ENCODE assay signal across 1 cellular context in genomic region chr12:24948816-24949722, GRCh38.
A peak's percentile ranks its signal among the peaks of the same experiment; 100 is the strongest.
TF ChIP-seq lines count a peak whose summit lies in the region.

Gene BCAT1, minus strand, starts transcription at chr12:24949101. Its CDS starts 169 bp downstream, at chr12:24948932.

TF ChIP-seq in HepG2, 621 proteins besides CTCF, POLR2A, EP300 and RAD21 (continued from another document and continues in another):
- no peak for TF ChIP-seq ZNF503 (CRISPR knock-in tag; IDR thresholded peaks at IDR 0.05)
- peak; percentile 23 for TF ChIP-seq IKZF4 (CRISPR knock-in tag; IDR thresholded peaks at IDR 0.05; ENCODE audit: borderline replicate concordance, low read depth, not compliant biosample characterization)
- 0 out of 2 replicates have a peak, but pooled peaks have one; percentile 3 for TF ChIP-seq HNF4A (CRISPR knock-in tag; IDR thresholded peaks at IDR 0.05)
- TF ChIP-seq XRCC5 (optimal IDR thresholded peaks at IDR 0.05; ENCODE audit: low read length): peak; percentile 57
- 0 out of 2 replicates have a peak, but pooled peaks have one; percentile 40 for TF ChIP-seq MYPOP (CRISPR knock-in tag; IDR thresholded peaks at IDR 0.05)
- peak; percentile 84 for TF ChIP-seq SAP130 (CRISPR knock-in tag; IDR thresholded peaks at IDR 0.05; ENCODE audit: low read depth)
- no peak for TF ChIP-seq ZNF143 (CRISPR knock-in tag; IDR thresholded peaks at IDR 0.05)
- TF ChIP-seq ZNF720 (CRISPR knock-in tag; IDR thresholded peaks at IDR 0.05): no peak
- TF ChIP-seq TFAP4 (IDR thresholded peaks at IDR 0.05; ENCODE audit: borderline replicate concordance, low read depth): no peak
- no peak for TF ChIP-seq ZNF660 (CRISPR knock-in tag; IDR thresholded peaks at IDR 0.05; ENCODE audit: borderline replicate concordance, low read depth)
- TF ChIP-seq SNAI1 (CRISPR knock-in tag; IDR thresholded peaks at IDR 0.05; ENCODE audit: borderline replicate concordance): no peak
- 0 out of 2 replicates have a peak, but pooled peaks have one; percentile 57 for TF ChIP-seq CHCHD3 (CRISPR knock-in tag; IDR thresholded peaks at IDR 0.05)
- TF ChIP-seq RERE (CRISPR knock-in tag; IDR thresholded peaks at IDR 0.05; ENCODE audit: low read depth): no peak
- peak; percentile 72; the same call in 1 of the 2 replicates for TF ChIP-seq KDM5B (CRISPR knock-in tag; IDR thresholded peaks at IDR 0.05; ENCODE audit: borderline replicate concordance)
- TF ChIP-seq PHF21A (CRISPR knock-in tag; IDR thresholded peaks at IDR 0.05): no peak
- no peak for TF ChIP-seq ZBTB46 (CRISPR knock-in tag; IDR thresholded peaks at IDR 0.05; ENCODE audit: borderline replicate concordance)
- no peak for TF ChIP-seq ISL2 (CRISPR knock-in tag; IDR thresholded peaks at IDR 0.05)
- TF ChIP-seq ZNF607 (CRISPR knock-in tag; IDR thresholded peaks at IDR 0.05; ENCODE audit: borderline replicate concordance): no peak
- peak; percentile 41; the same call in 1 of the 2 replicates for TF ChIP-seq IRF2 (CRISPR knock-in tag; IDR thresholded peaks at IDR 0.05)
- TF ChIP-seq, protein P1, sequence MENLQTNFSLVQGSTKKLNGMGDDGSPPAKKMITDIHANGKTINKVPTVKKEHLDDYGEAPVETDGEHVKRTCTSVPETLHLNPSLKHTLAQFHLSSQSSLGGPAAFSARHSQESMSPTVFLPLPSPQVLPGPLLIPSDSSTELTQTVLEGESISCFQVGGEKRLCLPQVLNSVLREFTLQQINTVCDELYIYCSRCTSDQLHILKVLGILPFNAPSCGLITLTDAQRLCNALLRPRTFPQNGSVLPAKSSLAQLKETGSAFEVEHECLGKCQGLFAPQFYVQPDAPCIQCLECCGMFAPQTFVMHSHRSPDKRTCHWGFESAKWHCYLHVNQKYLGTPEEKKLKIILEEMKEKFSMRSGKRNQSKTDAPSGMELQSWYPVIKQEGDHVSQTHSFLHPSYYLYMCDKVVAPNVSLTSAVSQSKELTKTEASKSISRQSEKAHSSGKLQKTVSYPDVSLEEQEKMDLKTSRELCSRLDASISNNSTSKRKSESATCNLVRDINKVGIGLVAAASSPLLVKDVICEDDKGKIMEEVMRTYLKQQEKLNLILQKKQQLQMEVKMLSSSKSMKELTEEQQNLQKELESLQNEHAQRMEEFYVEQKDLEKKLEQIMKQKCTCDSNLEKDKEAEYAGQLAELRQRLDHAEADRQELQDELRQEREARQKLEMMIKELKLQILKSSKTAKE (CRISPR knock-in tag; IDR thresholded peaks at IDR 0.05; ENCODE audit: borderline replicate concordance): peak; percentile 57; the same call in 1 of the 2 replicates
- TF ChIP-seq, protein P2, sequence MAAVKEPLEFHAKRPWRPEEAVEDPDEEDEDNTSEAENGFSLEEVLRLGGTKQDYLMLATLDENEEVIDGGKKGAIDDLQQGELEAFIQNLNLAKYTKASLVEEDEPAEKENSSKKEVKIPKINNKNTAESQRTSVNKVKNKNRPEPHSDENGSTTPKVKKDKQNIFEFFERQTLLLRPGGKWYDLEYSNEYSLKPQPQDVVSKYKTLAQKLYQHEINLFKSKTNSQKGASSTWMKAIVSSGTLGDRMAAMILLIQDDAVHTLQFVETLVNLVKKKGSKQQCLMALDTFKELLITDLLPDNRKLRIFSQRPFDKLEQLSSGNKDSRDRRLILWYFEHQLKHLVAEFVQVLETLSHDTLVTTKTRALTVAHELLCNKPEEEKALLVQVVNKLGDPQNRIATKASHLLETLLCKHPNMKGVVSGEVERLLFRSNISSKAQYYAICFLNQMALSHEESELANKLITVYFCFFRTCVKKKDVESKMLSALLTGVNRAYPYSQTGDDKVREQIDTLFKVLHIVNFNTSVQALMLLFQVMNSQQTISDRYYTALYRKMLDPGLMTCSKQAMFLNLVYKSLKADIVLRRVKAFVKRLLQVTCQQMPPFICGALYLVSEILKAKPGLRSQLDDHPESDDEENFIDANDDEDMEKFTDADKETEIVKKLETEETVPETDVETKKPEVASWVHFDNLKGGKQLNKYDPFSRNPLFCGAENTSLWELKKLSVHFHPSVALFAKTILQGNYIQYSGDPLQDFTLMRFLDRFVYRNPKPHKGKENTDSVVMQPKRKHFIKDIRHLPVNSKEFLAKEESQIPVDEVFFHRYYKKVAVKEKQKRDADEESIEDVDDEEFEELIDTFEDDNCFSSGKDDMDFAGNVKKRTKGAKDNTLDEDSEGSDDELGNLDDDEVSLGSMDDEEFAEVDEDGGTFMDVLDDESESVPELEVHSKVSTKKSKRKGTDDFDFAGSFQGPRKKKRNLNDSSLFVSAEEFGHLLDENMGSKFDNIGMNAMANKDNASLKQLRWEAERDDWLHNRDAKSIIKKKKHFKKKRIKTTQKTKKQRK (IDR thresholded peaks at IDR 0.05; ENCODE audit: low read length): no peak
- peak; percentile 79; the same call in 1 of the 2 replicates for TF ChIP-seq ZNF292 (CRISPR knock-in tag; IDR thresholded peaks at IDR 0.05; ENCODE audit: borderline replicate concordance, low read depth)
- no peak for TF ChIP-seq CHD4 (IDR thresholded peaks at IDR 0.05; ENCODE audit: borderline replicate concordance, low read length)
- TF ChIP-seq POGZ (CRISPR knock-in tag; IDR thresholded peaks at IDR 0.05): peak; percentile 48; the same call in 1 of the 2 replicates
- TF ChIP-seq HNF4G (IDR thresholded peaks at IDR 0.05; ENCODE audit: borderline replicate concordance, low read depth, low read length): no peak
- TF ChIP-seq HNF4G (CRISPR knock-in tag; IDR thresholded peaks at IDR 0.05; ENCODE audit: borderline replicate concordance, low read depth): no peak
- TF ChIP-seq, protein P3, sequence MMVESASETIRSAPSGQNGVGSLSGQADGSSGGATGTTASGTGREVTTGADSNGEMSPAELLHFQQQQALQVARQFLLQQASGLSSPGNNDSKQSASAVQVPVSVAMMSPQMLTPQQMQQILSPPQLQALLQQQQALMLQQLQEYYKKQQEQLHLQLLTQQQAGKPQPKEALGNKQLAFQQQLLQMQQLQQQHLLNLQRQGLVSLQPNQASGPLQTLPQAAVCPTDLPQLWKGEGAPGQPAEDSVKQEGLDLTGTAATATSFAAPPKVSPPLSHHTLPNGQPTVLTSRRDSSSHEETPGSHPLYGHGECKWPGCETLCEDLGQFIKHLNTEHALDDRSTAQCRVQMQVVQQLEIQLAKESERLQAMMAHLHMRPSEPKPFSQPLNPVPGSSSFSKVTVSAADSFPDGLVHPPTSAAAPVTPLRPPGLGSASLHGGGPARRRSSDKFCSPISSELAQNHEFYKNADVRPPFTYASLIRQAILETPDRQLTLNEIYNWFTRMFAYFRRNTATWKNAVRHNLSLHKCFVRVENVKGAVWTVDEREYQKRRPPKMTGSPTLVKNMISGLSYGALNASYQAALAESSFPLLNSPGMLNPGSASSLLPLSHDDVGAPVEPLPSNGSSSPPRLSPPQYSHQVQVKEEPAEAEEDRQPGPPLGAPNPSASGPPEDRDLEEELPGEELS (CRISPR knock-in tag; IDR thresholded peaks at IDR 0.05): no peak
- TF ChIP-seq EHMT2 (IDR thresholded peaks at IDR 0.05; ENCODE audit: borderline replicate concordance, low read depth, low read length): no peak
- no peak for TF ChIP-seq CAMTA2 (CRISPR knock-in tag; IDR thresholded peaks at IDR 0.05; ENCODE audit: borderline replicate concordance)
- TF ChIP-seq ARNT2 (CRISPR knock-in tag; IDR thresholded peaks at IDR 0.05; ENCODE audit: low read depth): peak; percentile 88
- 0 out of 2 replicates have a peak, but pooled peaks have one; percentile 44 for TF ChIP-seq MED1 (CRISPR knock-in tag; IDR thresholded peaks at IDR 0.05)
- TF ChIP-seq PTBP1 (IDR thresholded peaks at IDR 0.05; ENCODE audit: low read depth, low read length, poor library complexity, severe bottlenecking): peak; percentile 56
- TF ChIP-seq DR1 (CRISPR knock-in tag; IDR thresholded peaks at IDR 0.05): no peak
- no peak for TF ChIP-seq ZKSCAN5 (CRISPR knock-in tag; IDR thresholded peaks at IDR 0.05)
- no peak for TF ChIP-seq MEF2D (CRISPR knock-in tag; IDR thresholded peaks at IDR 0.05)
- TF ChIP-seq KAT7 (CRISPR knock-in tag; IDR thresholded peaks at IDR 0.05; ENCODE audit: borderline replicate concordance): peak; percentile 97; the same call in 1 of the 2 replicates
- peak; percentile 82 for TF ChIP-seq REPIN1 (CRISPR knock-in tag; IDR thresholded peaks at IDR 0.05; ENCODE audit: borderline replicate concordance, low read depth)
- TF ChIP-seq KDM4B (CRISPR knock-in tag; IDR thresholded peaks at IDR 0.05): peak; percentile 80
- TF ChIP-seq, protein P4, sequence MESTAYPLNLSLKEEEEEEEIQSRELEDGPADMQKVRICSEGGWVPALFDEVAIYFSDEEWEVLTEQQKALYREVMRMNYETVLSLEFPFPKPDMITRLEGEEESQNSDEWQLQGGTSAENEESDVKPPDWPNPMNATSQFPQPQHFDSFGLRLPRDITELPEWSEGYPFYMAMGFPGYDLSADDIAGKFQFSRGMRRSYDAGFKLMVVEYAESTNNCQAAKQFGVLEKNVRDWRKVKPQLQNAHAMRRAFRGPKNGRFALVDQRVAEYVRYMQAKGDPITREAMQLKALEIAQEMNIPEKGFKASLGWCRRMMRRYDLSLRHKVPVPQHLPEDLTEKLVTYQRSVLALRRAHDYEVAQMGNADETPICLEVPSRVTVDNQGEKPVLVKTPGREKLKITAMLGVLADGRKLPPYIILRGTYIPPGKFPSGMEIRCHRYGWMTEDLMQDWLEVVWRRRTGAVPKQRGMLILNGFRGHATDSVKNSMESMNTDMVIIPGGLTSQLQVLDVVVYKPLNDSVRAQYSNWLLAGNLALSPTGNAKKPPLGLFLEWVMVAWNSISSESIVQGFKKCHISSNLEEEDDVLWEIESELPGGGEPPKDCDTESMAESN (CRISPR knock-in tag; conservative IDR thresholded peaks at IDR 0.05): peak; percentile 86
